Comparison of ENCODE assay signal across 8 cellular contexts in the genomic region with DNA sequence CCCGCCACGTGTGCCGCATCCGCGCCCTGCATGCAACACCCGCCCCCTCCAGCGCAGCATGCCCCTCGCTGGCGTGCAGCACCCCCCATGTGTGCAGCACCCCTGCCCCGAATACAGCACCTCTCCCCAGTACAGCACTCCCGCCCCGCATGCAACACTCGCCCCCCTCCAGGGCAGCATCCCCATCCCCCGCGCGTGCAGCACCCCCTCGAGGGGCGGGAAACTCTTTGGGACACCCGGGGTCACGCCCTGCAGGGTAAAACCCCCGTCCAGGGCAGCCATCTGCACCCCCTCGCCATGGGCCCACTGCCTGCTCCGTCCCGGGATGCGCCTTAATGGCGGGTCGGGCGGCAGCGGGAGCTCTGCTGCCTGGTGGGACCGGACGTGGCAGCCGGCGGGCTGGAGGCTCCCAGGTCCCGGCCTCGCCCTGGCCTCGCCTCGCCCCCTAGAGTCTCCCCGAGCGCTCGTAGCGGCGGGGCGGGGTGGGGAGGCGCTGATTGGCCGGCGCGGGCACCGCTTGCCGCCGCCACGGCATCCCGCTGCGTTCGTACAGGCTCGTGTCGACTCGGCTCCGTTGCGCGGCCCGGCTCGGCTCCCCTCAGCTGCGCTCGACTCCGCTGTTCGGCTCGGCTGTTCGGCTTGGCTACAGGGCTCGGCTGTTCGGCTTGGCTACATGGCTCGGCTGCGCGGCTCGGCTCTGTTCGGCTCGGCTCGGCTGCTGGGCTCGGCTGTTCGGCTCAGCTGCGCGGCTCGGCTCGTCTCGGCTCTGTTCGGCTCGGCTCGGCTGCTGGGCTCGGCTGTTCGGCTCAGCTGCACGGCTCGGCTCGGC.
DNase-seq lines count a peak whose midpoint lies in the region; ATAC-seq lines count a peak whose summit lies in the region.

No MANE protein-coding gene starts in this region.

- peak; percentile 83 for DNase-seq in NK-92 (lab: John Stamatoyannopoulos, UW; ENCODE audit: unreplicated experiment)
- DNase-seq in NK-92 treated with Interleukin-12 subunit alpha and Interleukin-12 subunit beta, amount 100 ng/mL, for 24 hours (lab: John Stamatoyannopoulos, UW) = no peak
- peak; percentile 96 for DNase-seq in NCI-H2196 treated with DMSO at 0.1 percent for 48 hours (lab: John Stamatoyannopoulos, UW; ENCODE audit: unreplicated experiment)
- peak; percentile 93 for DNase-seq in activated CD4-positive, CD25-positive, alpha-beta regulatory T cell treated with anti-CD3 and anti-CD28 coated beads, Interleukin-2, amount 50 U/mL, for 72 hours
- DNase-seq in cerebellar cortex (ENCODE audit: low spot score) = peak; percentile 95
- peak; percentile 99 for DNase-seq in islet precursor cell
- peak; percentile 96 to 97 for DNase-seq in stimulated activated CD4-positive, alpha-beta T cell treated with anti-CD3 and anti-CD28 coated beads, Interleukin-12 subunit alpha, Interleukin-12 subunit beta, amount 100 ng/mL, for 24 hours (ENCODE audit: low read depth in 2 of 2)

- peak; percentile 88 for ATAC-seq in HG03103 (IDR thresholded peaks at IDR 0.05; ENCODE audit: low read depth, unreplicated experiment)
